ENCODE assay signal across 9 cellular contexts in genomic region chr10:124701881-124702656, GRCh38. TPM values are rescaled to one million over a fixed set of nuclear protein-coding genes. Genes with fewer than 3 reads are reported as not detected.
DNase-seq lines count a peak whose midpoint lies in the region; ATAC-seq, FAIRE-seq and TF ChIP-seq lines count a peak whose summit lies in the region.
"Had no signal": no experiment of that assay in that cellular context is flagged by ENCODE, and none has a peak within 500 bp of the region (broad histone marks: within the 10 kb centered on the region; RNA-seq: fewer than 3 reads in every experiment).

No MANE protein-coding gene starts in this region.

- H3K9ac ChIP-seq in astrocyte (ENCODE audit: low read length) = no peak overlapping the region

- TF ChIP-seq CTCF in astrocyte (IDR thresholded peaks at IDR 0.05; ENCODE audit: insufficient read depth, low read depth, low read length) = no peak

- no peak overlapping the region for H3K4me3 ChIP-seq in astrocyte (ENCODE audit: insufficient read depth, low read depth, low read length)

- H3K27me3 Mint-ChIP-seq in T-cell = no peaks in the 10 kb centered on the region
- no peaks in the 10 kb centered on the region for H3K27me3 Mint-ChIP-seq in astrocyte (ENCODE audit: low read depth, unreplicated experiment)
- H3K27me3 Mint-ChIP-seq in stimulated activated naive CD8-positive, alpha-beta T cell treated with anti-CD3 and anti-CD28 coated beads, Interleukin-15, amount 100 ng/mL, for 72 hours = no peaks in the 10 kb centered on the region

- peak overlapping the region; percentile 25 for H3K4me2 ChIP-seq in astrocyte (ENCODE audit: low read length)

- no peaks in the 10 kb centered on the region for H3K9me3 ChIP-seq in astrocyte (ENCODE audit: insufficient read depth, low read depth, low read length)

- DNase-seq in T-cell = peak in 2 of 34 experiments; percentile 18 to 31
- peak; percentile 44 for DNase-seq in astrocyte (ENCODE audit: low read depth)
- DNase-seq in lung microvascular endothelial cell (ENCODE audit: low read depth in 2 of 2) = peak; percentile 52 to 57
- no peak for DNase-seq in stimulated activated naive CD8-positive, alpha-beta T cell treated with anti-CD3 and anti-CD28 coated beads, Interleukin-15, amount 100 ng/mL, for 72 hours
- DNase-seq in effector CD8-positive, alpha-beta T cell (lab: John Stamatoyannopoulos, UW) = no peak
- no peak for DNase-seq in COLO668 (lab: John Stamatoyannopoulos, UW; ENCODE audit: unreplicated experiment)
- DNase-seq: activated CD4-positive, CD25-positive, alpha-beta regulatory T cell had no signal

- CTCF ChIA-PET in T-cell (lab: Charles Lee) = interaction anchor here (0.6 to 2.1 kb wide), 10 partner anchors 10 to 122 kb away, joined by 3 to 21 read pairs (median 5); no protein-coding TSS in a partner anchor

- peak overlapping the region; percentile 99 to 100 for H3K27ac Mint-ChIP-seq in T-cell
- no peak overlapping the region for H3K27ac Mint-ChIP-seq in astrocyte (ENCODE audit: unreplicated experiment)
- peak overlapping the region; percentile 54 to 76 for H3K27ac Mint-ChIP-seq in stimulated activated naive CD8-positive, alpha-beta T cell treated with anti-CD3 and anti-CD28 coated beads, Interleukin-15, amount 100 ng/mL, for 72 hours

- no peak overlapping the region for H3K27ac ChIP-seq in astrocyte (ENCODE audit: low read depth, low read length)

- POLR2A ChIA-PET in T-cell (lab: Charles Lee) = interaction anchor here (0.6 to 1.7 kb wide), 3 partner anchors 16 to 75 kb away, joined by 3 to 6 read pairs (median 4); no protein-coding TSS in a partner anchor

- H3K4me1 Mint-ChIP-seq in T-cell (peaks cover 99 to 100% (median 100%) of the 10 kb centered on the region in 3 donors), astrocyte (ENCODE audit: low read depth, unreplicated experiment) (peaks cover 12% of the 10 kb centered on the region)
- H3K4me1 Mint-ChIP-seq in stimulated activated naive CD8-positive, alpha-beta T cell treated with anti-CD3 and anti-CD28 coated beads, Interleukin-15, amount 100 ng/mL, for 72 hours = peaks cover 100% of the 10 kb centered on the region

- ATAC-seq in T-cell (replicated peaks in 1 of 4) (peak; percentile 63 to 71 (median 68)), HG03159 (IDR thresholded peaks at IDR 0.05; ENCODE audit: unreplicated experiment) (no peak), HG02870 (IDR thresholded peaks at IDR 0.05; ENCODE audit: unreplicated experiment) (no peak)
- ATAC-seq in stimulated activated naive CD8-positive, alpha-beta T cell treated with anti-CD3 and anti-CD28 coated beads, Interleukin-15, amount 100 ng/mL, for 72 hours = peak; percentile 14

- no peaks in the 10 kb centered on the region for H3K9me3 Mint-ChIP-seq in T-cell
- no peaks in the 10 kb centered on the region for H3K9me3 Mint-ChIP-seq in astrocyte (ENCODE audit: unreplicated experiment)
- no peaks in the 10 kb centered on the region for H3K9me3 Mint-ChIP-seq in stimulated activated naive CD8-positive, alpha-beta T cell treated with anti-CD3 and anti-CD28 coated beads, Interleukin-15, amount 100 ng/mL, for 72 hours

- H3K4me3 Mint-ChIP-seq in T-cell (peak overlapping the region; percentile 39 to 72 (median 66)), astrocyte (ENCODE audit: unreplicated experiment) (no peak overlapping the region)
- peak overlapping the region; percentile 5 to 27 for H3K4me3 Mint-ChIP-seq in stimulated activated naive CD8-positive, alpha-beta T cell treated with anti-CD3 and anti-CD28 coated beads, Interleukin-15, amount 100 ng/mL, for 72 hours

- H2AFZ ChIP-seq in astrocyte (ENCODE audit: low read depth, low read length) = no peak overlapping the region

- no peak for FAIRE-seq in astrocyte (lab: Jason Lieb, UNC)

- H4K20me1 ChIP-seq in astrocyte (ENCODE audit: insufficient read depth, low read length) = peaks cover 65% of the 10 kb centered on the region

- H3K36me3 Mint-ChIP-seq in T-cell (peaks cover 18% of the 10 kb centered on the region), astrocyte (ENCODE audit: low read depth, unreplicated experiment) (peaks cover 12% of the 10 kb centered on the region)

- no peaks in the 10 kb centered on the region for H3K79me2 ChIP-seq in astrocyte (ENCODE audit: insufficient read depth, low read length)

- H3K4me1 ChIP-seq in astrocyte (ENCODE audit: insufficient read depth, low read length) = peaks cover 15% of the 10 kb centered on the region

- no peaks in the 10 kb centered on the region for H3K27me3 ChIP-seq in astrocyte (ENCODE audit: insufficient read depth, low read length)

- no peaks in the 10 kb centered on the region for H3K36me3 ChIP-seq in astrocyte (ENCODE audit: insufficient read depth, low read length)

RNA-seq across cellular contexts. Expression of gene FAM53B, which starts 42.1 kb away (rescaled TPM):
- total RNA-seq in T-cell (10 to 100 TPM; 39.3 to 86.5 (median 52.3) TPM), astrocyte (12.9 and 13.7 TPM in 2 replicates), lung microvascular endothelial cell (10.3 and 14.4 TPM in 2 replicates)

Comparison
In these comparisons a context has a peak if more than half of its experiments do, and no peak if none do; other contexts are left out.
1. ATAC-seq: peak in T-cell (4 of 4) and stimulated activated naive CD8-positive, alpha-beta T cell treated with anti-CD3 and anti-CD28 coated beads, Interleukin-15, amount 100 ng/mL, for 72 hours (single experiment); none in HG03159 (single experiment) and HG02870 (single experiment).
2. DNase-seq: peak in astrocyte (single experiment) and lung microvascular endothelial cell (2 of 2); none in stimulated activated naive CD8-positive, alpha-beta T cell treated with anti-CD3 and anti-CD28 coated beads, Interleukin-15, amount 100 ng/mL, for 72 hours (0 of 2), effector CD8-positive, alpha-beta T cell (single experiment) and COLO668 (single experiment).